Comparison of ENCODE assay signal across 8 cellular contexts in the genomic region with DNA sequence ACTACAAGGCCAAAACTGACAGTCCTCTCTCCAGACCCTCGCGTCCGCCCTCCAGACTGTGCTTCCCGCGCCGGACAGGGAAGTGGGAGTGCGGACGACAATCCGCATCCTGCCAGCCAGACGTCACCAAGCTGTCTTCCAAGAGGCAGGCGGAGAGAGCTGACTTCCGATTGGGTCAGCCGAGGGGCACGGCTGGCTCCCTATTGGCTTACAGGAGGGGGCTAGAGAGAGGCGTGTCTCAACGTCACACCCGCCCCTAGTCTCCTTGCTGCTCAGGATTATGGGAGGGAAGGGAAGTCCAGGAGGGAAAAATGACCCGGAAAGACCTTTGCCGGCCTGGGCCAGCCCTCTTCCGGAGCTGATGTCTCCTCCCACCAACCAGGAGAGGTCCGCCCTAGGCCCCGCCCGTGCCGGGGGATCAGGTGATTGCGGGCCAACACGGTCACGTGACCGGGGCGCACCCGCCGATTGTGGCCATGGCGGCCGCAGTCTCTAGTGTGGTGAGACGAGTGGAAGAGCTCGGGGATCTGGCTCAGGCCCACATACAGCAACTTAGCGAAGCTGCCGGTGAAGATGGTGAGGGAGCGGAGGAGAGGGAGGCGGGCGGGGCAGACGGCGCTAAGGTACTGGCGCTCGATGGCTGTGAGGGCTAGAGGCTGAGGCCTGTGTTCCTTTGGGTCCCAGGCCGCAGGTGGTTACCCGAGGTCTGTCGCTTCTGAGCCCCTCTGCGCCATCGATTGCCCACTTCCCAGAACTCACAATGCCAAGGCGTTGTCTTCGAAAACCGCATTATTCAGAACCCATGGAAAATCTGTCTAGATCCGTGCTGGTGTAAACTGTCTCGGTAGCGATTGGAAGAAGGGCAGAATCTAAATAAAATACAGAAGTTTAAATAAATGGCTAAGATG. TPM values are rescaled to one million over a fixed set of nuclear protein-coding genes. Genes with fewer than 3 reads are reported as not detected.
DNase-seq lines count a peak whose midpoint lies in the region; ATAC-seq, FAIRE-seq and TF ChIP-seq lines count a peak whose summit lies in the region.

A gene with protein sequence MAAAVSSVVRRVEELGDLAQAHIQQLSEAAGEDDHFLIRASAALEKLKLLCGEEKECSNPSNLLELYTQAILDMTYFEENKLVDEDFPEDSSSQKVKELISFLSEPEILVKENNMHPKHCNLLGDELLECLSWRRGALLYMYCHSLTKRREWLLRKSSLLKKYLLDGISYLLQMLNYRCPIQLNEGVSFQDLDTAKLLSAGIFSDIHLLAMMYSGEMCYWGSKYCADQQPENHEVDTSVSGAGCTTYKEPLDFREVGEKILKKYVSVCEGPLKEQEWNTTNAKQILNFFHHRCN (plus strand): TSS at position 453 of the 908 bp plus-strand sequence. CDS start 24 bp downstream, at position 477.

- peak within 1 kb of the TSS; percentile 83 for H3K4me3 ChIP-seq in BE2C (ENCODE audit: low read depth, low read length)

- FAIRE-seq in colon (lab: Jason Lieb, UNC), result peak; percentile 88

- peaks cover 5% of the 10 kb centered on the region; the same call in 1 of the 2 replicates for H3K36me3 ChIP-seq in BE2C

- no peaks in the 10 kb centered on the region for H3K27me3 ChIP-seq in BE2C

- peak; percentile 99 for ATAC-seq in HG03460 (IDR thresholded peaks at IDR 0.05; ENCODE audit: unreplicated experiment)

- DNase-seq in BE2C, result peak; percentile 99
- peak; percentile 68 for DNase-seq in GM19240 (ENCODE audit: insufficient read length, low spot score)
- peak; percentile 100 for DNase-seq in NCI-H526 (lab: John Stamatoyannopoulos, UW)
- peak; percentile 99 for DNase-seq in activated CD4-positive, alpha-beta T cell treated with anti-CD3 and anti-CD28 coated beads for 48 hours
- peak; percentile 98 for DNase-seq in kidney glomerular epithelial cell (lab: John Stamatoyannopoulos, UW)
- DNase-seq in stimulated activated CD4-positive, alpha-beta T cell treated with anti-CD3 and anti-CD28 coated beads, Interleukin-1b, Interleukin-23, amount 100 ng/mL, for 1 hour (ENCODE audit: low read depth in 2 of 2), result peak; percentile 91 to 93

- TF ChIP-seq CTCF in BE2C (IDR thresholded peaks at IDR 0.05; ENCODE audit: low read depth, low read length), result no peak

- no peaks in the 10 kb centered on the region for H3K9me3 ChIP-seq in BE2C

- no peaks in the 10 kb centered on the region for H3K4me1 ChIP-seq in BE2C

RNA-seq across cellular contexts. Expression of the gene that starts here (rescaled TPM):
- 4.5 TPM for polyA plus RNA-seq in BE2C (2012; ENCODE audit: insufficient read depth, insufficient read length, low read depth)

Comparison
In these comparisons a context has a peak if more than half of its experiments do, and no peak if none do; other contexts are left out.
1. Peak in every context shown above with its lines: DNase-seq, ATAC-seq and H3K4me3 ChIP-seq.